In the genomic region with DNA sequence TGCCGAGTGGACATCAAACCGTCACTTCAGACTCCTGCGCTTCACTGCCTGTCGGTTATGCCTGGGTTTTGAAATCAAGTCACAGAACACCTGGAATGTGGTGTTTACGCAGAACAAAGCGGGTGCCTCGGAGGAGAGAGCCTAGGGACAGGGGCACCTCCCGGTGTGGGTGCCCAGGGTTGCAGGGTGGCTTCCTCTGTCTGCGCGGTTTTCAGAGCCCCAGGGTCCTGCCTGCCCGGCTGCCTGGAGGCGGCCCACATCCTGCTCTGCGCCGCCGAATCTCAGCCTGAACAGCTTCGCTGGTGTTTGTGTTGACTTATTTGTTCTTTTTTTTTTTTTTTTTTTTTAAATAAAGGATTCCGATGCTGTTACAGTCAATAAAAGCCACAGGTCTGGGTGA, we compare ENCODE assay signal across 22 cellular contexts.
DNase-seq lines count a peak whose midpoint lies in the region; ATAC-seq and TF ChIP-seq lines count a peak whose summit lies in the region.
"Had no signal": no experiment of that assay in that cellular context is flagged by ENCODE, and none has a peak within 500 bp of the region (broad histone marks: within the 10 kb centered on the region; RNA-seq: fewer than 3 reads in every experiment).

No MANE protein-coding gene starts in this region.

- H3K4me2 ChIP-seq in DND-41 (ENCODE audit: insufficient read depth, low read length) = no peak overlapping the region
- H3K4me2 ChIP-seq: A549 had no signal

- no peaks in the 10 kb centered on the region for H3K36me3 ChIP-seq in DND-41 (ENCODE audit: insufficient read depth, low read length)
- no peaks in the 10 kb centered on the region for H3K36me3 ChIP-seq in lower lobe of right lung
- no peaks in the 10 kb centered on the region for H3K36me3 ChIP-seq in stomach

- no peak for ATAC-seq in left cardiac atrium
- ATAC-seq in DND-41 (ENCODE audit: insufficient read depth, low read depth) = peak; percentile 78
- no peak for ATAC-seq in lower lobe of right lung
- ATAC-seq: A549, Panc1 had no signal

- TF ChIP-seq EP300 in stomach (IDR thresholded peaks at IDR 0.05) = no peak

- intact Hi-C loops in left cardiac atrium (cut with DNase I) (no loop called here), cardiac septum (cut with DNase I) (no loop called here), lower lobe of right lung (cut with DNase I) (no loop called here), stomach (cut with DNase I; ENCODE audit: low total_unique reads) (no loop called here)

- TF ChIP-seq POLR2A in stomach (IDR thresholded peaks at IDR 0.05) = no peak

- H3K27me3 ChIP-seq in DND-41 (ENCODE audit: insufficient read depth, low read length, poor library complexity) = no peaks in the 10 kb centered on the region
- H3K27me3 ChIP-seq in lower lobe of right lung (ENCODE audit: low read depth) = no peaks in the 10 kb centered on the region
- H3K27me3 ChIP-seq in stomach = peaks cover 0 to 39% (median 0%) of the 10 kb centered on the region in 3 donors

- H3K4me3 ChIP-seq in DND-41 (ENCODE audit: low read depth in 1 of 2, low read length in 2 of 2) (no peak overlapping the region), lower lobe of right lung (no peak overlapping the region), stomach (no peak overlapping the region)
- H3K4me3 ChIP-seq: A549 had no signal

- H2AFZ ChIP-seq in DND-41 (ENCODE audit: low read depth, low read length) = no peak overlapping the region

- DNase-seq in left cardiac atrium (peak; percentile 12), cardiac septum (ENCODE audit: low spot score) (no peak), DND-41 (peak; percentile 42), lower lobe of right lung (peak; percentile 37), stomach (peak; percentile 22), GOT3 (lab: John Stamatoyannopoulos, UW) (no peak), COLO668 (lab: John Stamatoyannopoulos, UW; ENCODE audit: unreplicated experiment) (no peak), activated gamma-delta T cell (lab: John Stamatoyannopoulos, UW) (no peak)
- DNase-seq: Calu3; CD4-positive, CD25-positive, alpha-beta regulatory T cell; DMS153; MV-4-11; NCI-H1105 treated with DMSO at 0.1 percent for 48 hours; NCI-H1694; NCI-H2081; NCI-H2171; NCI-H345; NCI-H524 treated with DMSO at 0.1 percent for 48 hours; NCI-H82; SIG-M5 had no signal

- H3K27ac ChIP-seq in DND-41 (ENCODE audit: low read length) = no peak overlapping the region
- no peak overlapping the region for H3K27ac ChIP-seq in lower lobe of right lung
- no peak overlapping the region for H3K27ac ChIP-seq in stomach
- H3K27ac ChIP-seq: A549 had no signal

- TF ChIP-seq CTCF in DND-41 (IDR thresholded peaks at IDR 0.05; ENCODE audit: borderline replicate concordance, extremely low read depth, low read length, poor library complexity, severe bottlenecking) (no peak), lower lobe of right lung (IDR thresholded peaks at IDR 0.05) (no peak), stomach (IDR thresholded peaks at IDR 0.05) (no peak)

- no peaks in the 10 kb centered on the region for H4K20me1 ChIP-seq in DND-41 (ENCODE audit: insufficient read depth, low read length)

- H3K9me3 ChIP-seq in DND-41 (ENCODE audit: insufficient read depth, low read length, severe bottlenecking) = no peaks in the 10 kb centered on the region
- no peaks in the 10 kb centered on the region for H3K9me3 ChIP-seq in lower lobe of right lung
- H3K9me3 ChIP-seq in stomach = no peaks in the 10 kb centered on the region
- H3K9me3 ChIP-seq: A549 had no signal

- no peak overlapping the region for H3K9ac ChIP-seq in DND-41 (ENCODE audit: low read depth, low read length)

- WGBS in stomach, 5 donors = 63 to 83% (median 77%) methylated on average over 17 of the region's 17 CpGs

- H3K4me1 ChIP-seq in DND-41 (ENCODE audit: insufficient read depth, low read length) (no peaks in the 10 kb centered on the region), lower lobe of right lung (no peaks in the 10 kb centered on the region), stomach (no peaks in the 10 kb centered on the region)
- H3K4me1 ChIP-seq: A549 had no signal

- no peaks in the 10 kb centered on the region for H3K79me2 ChIP-seq in DND-41 (ENCODE audit: insufficient read depth, low read length)

Comparison
In these comparisons a context has a peak if more than half of its experiments do, and no peak if none do; other contexts are left out.
1. DNase-seq: peak in left cardiac atrium (single experiment), DND-41 (single experiment), lower lobe of right lung (single experiment) and stomach (single experiment); none in cardiac septum (single experiment), GOT3 (single experiment), COLO668 (single experiment) and activated gamma-delta T cell (single experiment).